Comparison of ENCODE assay signal across 8 cellular contexts in genomic region chr2:118186858-118187254, GRCh38.
DNase-seq lines count a peak whose midpoint lies in the region; FAIRE-seq and TF ChIP-seq lines count a peak whose summit lies in the region.

No MANE protein-coding gene starts in this region.

- H3K23ac ChIP-seq in trophoblast cell (ENCODE audit: low read length), result no peak overlapping the region

- H2BK5ac ChIP-seq in trophoblast cell (ENCODE audit: low read depth, low read length, poor library complexity), result peak overlapping the region; percentile 54

- H3K27me3 Mint-ChIP-seq in CD4-positive, alpha-beta memory T cell, result no peaks in the 10 kb centered on the region

- no peak for DNase-seq in CD4-positive, alpha-beta memory T cell
- DNase-seq in epithelial cell of proximal tubule (ENCODE audit: low read depth) (no peak), trophoblast cell (no peak), frontal cortex (ENCODE audit: low spot score in 2 of 2) (no peak), dermis blood vessel endothelial cell (no peak), D721Med (ENCODE audit: insufficient read length, low spot score) (no peak)
- DNase-seq in effector CD8-positive, alpha-beta T cell (lab: John Stamatoyannopoulos, UW), result no peak

- peak overlapping the region; percentile 50 for H3K27ac ChIP-seq in CD4-positive, alpha-beta memory T cell (ENCODE audit: low read depth, low read length)
- H3K27ac ChIP-seq in OCI-LY3 (ENCODE audit: low read length), result peak overlapping the region; percentile 51
- peak overlapping the region; percentile 33 for H3K27ac ChIP-seq in trophoblast cell (ENCODE audit: low read depth, low read length)

- peak overlapping the region; percentile 90; the same call in 1 of the 2 replicates for H2AFZ ChIP-seq in OCI-LY3 (ENCODE audit: low read depth, low read length)
- peak overlapping the region; percentile 97 for H2AFZ ChIP-seq in trophoblast cell (ENCODE audit: insufficient read depth, low read length, poor library complexity)

- no peaks in the 10 kb centered on the region for H3K36me3 ChIP-seq in CD4-positive, alpha-beta memory T cell (ENCODE audit: insufficient read depth, low read length)
- H3K36me3 ChIP-seq in OCI-LY3 (replicated peaks; ENCODE audit: low read depth, low read length) (no peaks in the 10 kb centered on the region), trophoblast cell (ENCODE audit: control insufficient read depth in 1 of 2, insufficient read depth in 2 of 2, low read length in 2 of 2) (no peaks in the 10 kb centered on the region)

- peaks cover 0 to 5% of the 10 kb centered on the region in 2 donors for H3K36me3 Mint-ChIP-seq in CD4-positive, alpha-beta memory T cell

- H3K4me3 ChIP-seq in CD4-positive, alpha-beta memory T cell (ENCODE audit: low read length in 2 of 2), result no peak overlapping the region
- peak overlapping the region; percentile 81 for H3K4me3 ChIP-seq in OCI-LY3 (ENCODE audit: low read length)
- peak overlapping the region; percentile 69 for H3K4me3 ChIP-seq in epithelial cell of proximal tubule (ENCODE audit: low read depth, low read length)
- peak overlapping the region; percentile 70 for H3K4me3 ChIP-seq in trophoblast cell (ENCODE audit: low read depth, low read length)

- peak overlapping the region; percentile 73 for H4K12ac ChIP-seq in trophoblast cell (ENCODE audit: low read depth, low read length)

- no peak overlapping the region for H2AK5ac ChIP-seq in trophoblast cell (ENCODE audit: low read length)

- H3K27me3 ChIP-seq in CD4-positive, alpha-beta memory T cell (ENCODE audit: insufficient read depth, low read length), result no peaks in the 10 kb centered on the region
- H3K27me3 ChIP-seq in OCI-LY3 (ENCODE audit: low read depth, low read length), result no peaks in the 10 kb centered on the region
- H3K27me3 ChIP-seq in trophoblast cell (ENCODE audit: insufficient read depth, low read length), result no peaks in the 10 kb centered on the region

- H4K8ac ChIP-seq in trophoblast cell (ENCODE audit: low read depth, low read length), result peak overlapping the region; percentile 99

- POLR2A ChIA-PET in CD4-positive, alpha-beta memory T cell (lab: Charles Lee; ENCODE audit: partially characterized antibody), result interaction anchor here (0.7 to 2.2 kb wide), 14 partner anchors 10 to 1181 kb away, joined by 3 to 11 read pairs (median 4); partner anchors contain the start of genes CCDC93 and INSIG2

- H3K79me2 ChIP-seq in OCI-LY3 (ENCODE audit: low read length), result no peaks in the 10 kb centered on the region
- peaks cover 6% of the 10 kb centered on the region for H3K79me2 ChIP-seq in trophoblast cell (ENCODE audit: control insufficient read depth, insufficient read depth, low read length, poor library complexity)

- WGBS in trophoblast cell (ENCODE audit: extremely low coverage, insufficient coverage, insufficient read length), result no CpG with 5 or more reads among the region's 5 CpGs

- peaks cover 15 to 25% (median 18%) of the 10 kb centered on the region in 4 donors for H3K4me1 Mint-ChIP-seq in CD4-positive, alpha-beta memory T cell

- no peak for FAIRE-seq in frontal cortex (lab: Jason Lieb, UNC)
- no peak for FAIRE-seq in D721Med (lab: Jason Lieb, UNC)

- H3K4me2 ChIP-seq in OCI-LY3 (ENCODE audit: low read length) (peak overlapping the region; percentile 85), trophoblast cell (ENCODE audit: low read length) (peak overlapping the region; percentile 89)

- no peaks in the 10 kb centered on the region for H4K20me1 ChIP-seq in OCI-LY3 (ENCODE audit: insufficient read depth, low read length)

- peak overlapping the region; percentile 94 for H3K14ac ChIP-seq in trophoblast cell (ENCODE audit: low read length)

- H3K9ac ChIP-seq in OCI-LY3 (ENCODE audit: low read length) (peak overlapping the region; percentile 90), trophoblast cell (ENCODE audit: low read length) (peak overlapping the region; percentile 68)

- intact Hi-C loops in CD4-positive, alpha-beta memory T cell (cut with micrococcal nuclease), result loop anchor here (1.0 to 5.0 kb wide), 5 partner anchors 16 to 1180 kb away; partner anchors contain the start of genes C2orf76, DBI, DDX18 and INSIG2

- peaks cover 10% of the 10 kb centered on the region for H3K79me1 ChIP-seq in trophoblast cell (ENCODE audit: low read length)

- peak overlapping the region; percentile 93 to 99 (median 96) for H3K4me3 Mint-ChIP-seq in CD4-positive, alpha-beta memory T cell

- H3K9me3 Mint-ChIP-seq in CD4-positive, alpha-beta memory T cell, result peaks cover 0 to 2% (median 0%) of the 10 kb centered on the region in 8 donors

- peak overlapping the region; percentile 61 to 98 (median 93) for H3K27ac Mint-ChIP-seq in CD4-positive, alpha-beta memory T cell

- H2BK120ac ChIP-seq in trophoblast cell (ENCODE audit: insufficient read depth, low read length, poor library complexity), result no peak overlapping the region

- no peak overlapping the region for H3K4ac ChIP-seq in trophoblast cell (ENCODE audit: low read depth, low read length)

- H3K4me1 ChIP-seq in CD4-positive, alpha-beta memory T cell (ENCODE audit: insufficient read depth, low read length), result peaks cover 6% of the 10 kb centered on the region
- H3K4me1 ChIP-seq in OCI-LY3 (ENCODE audit: low read length), result peaks cover 11% of the 10 kb centered on the region
- peaks cover 0 to 4% of the 10 kb centered on the region in 2 experiments for H3K4me1 ChIP-seq in trophoblast cell (ENCODE audit: control insufficient read depth in 1 of 2, insufficient read depth in 2 of 2, low read length in 2 of 2)

- no peak for TF ChIP-seq CTCF in OCI-LY3 (IDR thresholded peaks at IDR 0.05; ENCODE audit: low read depth, low read length)
- no peak for TF ChIP-seq CTCF in epithelial cell of proximal tubule (conservative IDR thresholded peaks at IDR 0.05; ENCODE audit: low read depth, low read length)
- no peak for TF ChIP-seq CTCF in D721Med (IDR thresholded peaks at IDR 0.05; ENCODE audit: insufficient read depth, missing control alignments)

- no peaks in the 10 kb centered on the region for H3K9me3 ChIP-seq in CD4-positive, alpha-beta memory T cell (ENCODE audit: control insufficient read depth in 1 of 2, low read length in 2 of 2)
- H3K9me3 ChIP-seq in OCI-LY3 (ENCODE audit: insufficient read depth, low read length) (no peaks in the 10 kb centered on the region), trophoblast cell (ENCODE audit: insufficient read depth, low read depth, low read length) (no peaks in the 10 kb centered on the region)

- H2BK12ac ChIP-seq in trophoblast cell (ENCODE audit: low read length), result no peak overlapping the region

- CTCF ChIA-PET in CD4-positive, alpha-beta memory T cell (lab: Charles Lee; ENCODE audit: partially characterized antibody), result interaction anchor here (1.1 to 2.7 kb wide), 4 partner anchors 37 to 373 kb away, joined by 3 to 13 read pairs (median 4); partner anchors contain the start of genes DDX18 and INSIG2

- peak overlapping the region; percentile 95 for H4K91ac ChIP-seq in trophoblast cell (ENCODE audit: low read depth, low read length)

- no peak overlapping the region for H3K18ac ChIP-seq in trophoblast cell (ENCODE audit: low read length)

Comparison
In these comparisons a context has a peak if more than half of its experiments do, and no peak if none do; other contexts are left out.
1. H3K4me3 ChIP-seq: peak in OCI-LY3 (single experiment), epithelial cell of proximal tubule (single experiment) and trophoblast cell (single experiment); none in CD4-positive, alpha-beta memory T cell (0 of 2).
2. Peak in every context shown above with its lines, with median percentiles within 50 percentile points of each other: H3K27ac ChIP-seq.